In the genomic region with DNA sequence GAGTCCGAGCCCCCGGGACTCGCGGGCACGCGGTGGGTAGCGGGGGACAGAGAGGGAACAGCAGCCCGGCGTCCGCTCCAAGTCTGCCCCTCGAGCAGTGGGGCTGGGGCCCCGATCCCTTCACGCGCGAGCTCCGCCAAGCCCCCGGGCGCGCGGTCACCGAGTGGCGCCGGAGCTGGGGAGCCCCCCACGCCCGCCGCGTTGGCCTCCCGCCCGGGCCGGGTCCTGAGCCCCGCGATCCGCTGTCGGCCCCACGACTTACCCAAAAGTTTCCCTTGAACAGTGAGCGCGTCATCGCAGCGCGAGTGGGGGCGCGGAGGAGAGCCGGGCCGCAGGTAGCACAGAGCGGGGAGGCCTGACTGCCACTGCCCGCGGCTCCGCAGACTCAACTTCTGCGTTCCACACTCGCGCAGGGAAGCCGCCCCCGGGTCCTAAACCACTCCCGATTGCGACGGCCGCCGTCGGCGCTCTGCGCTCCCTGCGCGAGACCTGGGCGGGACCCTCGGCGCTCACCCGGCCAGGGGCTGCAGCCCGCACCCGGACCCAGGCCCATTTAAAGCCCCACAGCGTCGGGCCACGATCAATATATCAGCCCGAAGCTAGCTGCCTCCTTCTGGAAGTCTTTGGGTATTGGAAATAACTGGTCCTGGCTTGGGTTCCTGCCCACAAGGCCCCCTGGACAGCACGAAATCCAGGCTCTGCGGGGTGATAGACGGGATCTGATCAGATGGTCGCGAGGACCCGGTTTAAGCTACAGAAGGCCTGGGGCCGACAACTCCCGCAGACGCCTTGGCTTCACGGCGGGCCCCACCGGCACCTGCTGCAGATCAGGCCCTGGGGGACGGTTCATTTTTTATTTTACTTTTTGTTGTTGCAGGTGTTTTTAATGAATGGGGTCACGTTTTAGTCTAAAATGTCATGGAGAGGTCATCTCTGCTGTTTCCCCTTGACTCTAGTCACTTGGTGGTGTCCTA, we compare ENCODE assay signal across 8 cellular contexts. TPM values are rescaled to one million over a fixed set of nuclear protein-coding genes. Genes with fewer than 3 reads are reported as not detected.
A peak's percentile ranks its signal among the peaks of the same experiment; 100 is the strongest.
DNase-seq lines count a peak whose midpoint lies in the region; ATAC-seq, FAIRE-seq and TF ChIP-seq lines count a peak whose summit lies in the region.

TSS of gene PSTPIP2 (minus strand) at position 367 of the 974 bp plus-strand sequence. CDS start at position 295, 72 bp downstream.

- H3K4me3 ChIP-seq in HUES48 (ENCODE audit: low read depth, low read length) (peak within 1 kb of the TSS; percentile 74), astrocyte of the spinal cord (ENCODE audit: low read depth, low read length) (peak within 1 kb of the TSS; percentile 57), iPS-18a (ENCODE audit: low read length) (peak within 1 kb of the TSS; percentile 69), small intestine (ENCODE audit: low read depth in 1 of 2, low read length in 2 of 2) (peak within 1 kb of the TSS; percentile 54 to 60)

- H3K9ac ChIP-seq in HUES48 (ENCODE audit: low read depth, low read length), result no peak within 1 kb of the TSS
- peak within 1 kb of the TSS; percentile 50 for H3K9ac ChIP-seq in iPS-18a (ENCODE audit: low read length)

- TF ChIP-seq CTCF in astrocyte of the spinal cord (IDR thresholded peaks at IDR 0.05; ENCODE audit: low read depth, low read length), result no peak

- no peak within 1 kb of the TSS for H3K27ac ChIP-seq in HUES48 (ENCODE audit: low read depth, low read length)
- no peak within 1 kb of the TSS for H3K27ac ChIP-seq in iPS-18a (ENCODE audit: low read length)
- H3K27ac ChIP-seq in small intestine (ENCODE audit: low read depth in 1 of 2, low read length in 1 of 2), result no peak within 1 kb of the TSS

- no peaks in the 10 kb centered on the region; the same call in 1 of the 2 replicates for H3K36me3 ChIP-seq in HUES48 (ENCODE audit: control insufficient read depth, insufficient read depth, low read length)
- no peaks in the 10 kb centered on the region for H3K36me3 ChIP-seq in iPS-18a (ENCODE audit: control insufficient read depth, low read depth, low read length)
- no peaks in the 10 kb centered on the region for H3K36me3 ChIP-seq in small intestine (ENCODE audit: control insufficient read depth in 2 of 2, insufficient read depth in 2 of 2, low read length in 2 of 2)

- 8 to 11% (median 8%) methylated on average over 63 to 87 of the region's 87 CpGs for WGBS in small intestine, 3 donors

- FAIRE-seq in small intestine (lab: Jason Lieb, UNC), result no peak

- DNase-seq in AML-193 (lab: John Stamatoyannopoulos, UW) (peak; percentile 43 to 66), T1000 (lab: John Stamatoyannopoulos, UW) (peak; percentile 42), astrocyte of the spinal cord (ENCODE audit: low read depth, low spot score) (peak; percentile 54), small intestine (peak; percentile 60), superior temporal gyrus (ENCODE audit: extremely low spot score) (no peak)

- H3K4me1 ChIP-seq in HUES48 (ENCODE audit: control insufficient read depth, insufficient read depth, low read length), result no peaks in the 10 kb centered on the region
- H3K4me1 ChIP-seq in iPS-18a (ENCODE audit: control insufficient read depth, low read depth, low read length), result no peaks in the 10 kb centered on the region
- H3K4me1 ChIP-seq in small intestine (ENCODE audit: control insufficient read depth in 2 of 2, insufficient read depth in 1 of 2, low read depth in 1 of 2, low read length in 1 of 2), result no peaks in the 10 kb centered on the region

- no peaks in the 10 kb centered on the region for H3K9me3 ChIP-seq in HUES48 (ENCODE audit: control insufficient read depth, insufficient read depth, low read length)
- no peaks in the 10 kb centered on the region for H3K9me3 ChIP-seq in iPS-18a (ENCODE audit: control insufficient read depth, low read depth, low read length)
- no peaks in the 10 kb centered on the region for H3K9me3 ChIP-seq in small intestine (ENCODE audit: control insufficient read depth, low read depth)

- peaks cover 32% of the 10 kb centered on the region for H3K27me3 ChIP-seq in HUES48 (ENCODE audit: control insufficient read depth, insufficient read depth, low read length)
- peaks cover 34% of the 10 kb centered on the region for H3K27me3 ChIP-seq in iPS-18a (ENCODE audit: control insufficient read depth, insufficient read depth, low read length)
- no peaks in the 10 kb centered on the region for H3K27me3 ChIP-seq in small intestine (ENCODE audit: control insufficient read depth in 2 of 2, insufficient read depth in 2 of 2, low read length in 2 of 2)

- ATAC-seq in GM19397 (IDR thresholded peaks at IDR 0.05; ENCODE audit: unreplicated experiment), result peak; percentile 62

- in situ Hi-C loops in astrocyte of the spinal cord (cut with HindIII; ENCODE audit: low sequenced_read_pairs), result no loop called here

RNA-seq across cellular contexts. Expression of gene PSTPIP2, which starts in this region (rescaled TPM):
- polyA plus RNA-seq in small intestine, result 1 to 10 TPM; 2.0 to 4.6 (median 3.8) TPM
